Comparison of ENCODE assay signal across 14 cellular contexts in the genomic region with DNA sequence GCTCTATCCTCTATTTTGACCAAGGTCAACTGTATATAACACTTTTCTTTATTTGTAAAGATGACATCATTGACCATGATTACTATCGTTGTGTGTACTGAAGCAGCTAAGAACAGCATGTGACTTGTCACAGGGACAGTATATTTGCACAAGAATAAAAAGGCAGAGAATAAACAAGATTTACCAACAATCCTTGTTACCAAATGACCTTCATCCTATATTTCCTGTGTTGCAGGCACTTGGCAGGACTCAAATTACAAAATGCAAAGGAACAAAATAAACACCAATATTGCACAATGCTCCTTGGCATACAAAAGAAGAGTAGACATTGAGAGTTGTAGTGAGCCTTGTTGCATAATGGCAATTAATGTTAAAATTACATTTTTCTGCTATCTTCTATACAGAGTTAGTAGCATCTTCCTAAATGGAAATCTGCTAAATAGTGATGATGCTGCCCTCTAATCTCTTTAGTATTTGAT.
DNase-seq lines count a peak whose midpoint lies in the region; ATAC-seq, FAIRE-seq and TF ChIP-seq lines count a peak whose summit lies in the region.
"Had no signal": no experiment of that assay in that cellular context is flagged by ENCODE, and none has a peak within 500 bp of the region (broad histone marks: within the 10 kb centered on the region; RNA-seq: fewer than 3 reads in every experiment).

No MANE protein-coding gene starts in this region.

- CTCF ChIA-PET in PC-3 (lab: Charles Lee), result interaction anchor here (0.5 to 1.3 kb wide), 2 partner anchors 14 to 862 kb away, joined by 3 to 6 read pairs; no protein-coding TSS in a partner anchor

- ATAC-seq in PC-3, result peak; percentile 83

- H3K36me3 ChIP-seq in PC-3 (ENCODE audit: low read depth, low read length), result no peaks in the 10 kb centered on the region
- H3K36me3 ChIP-seq: cardiac muscle cell had no signal

- H3K27me3 ChIP-seq in PC-3 (ENCODE audit: low read length), result no peaks in the 10 kb centered on the region
- H3K27me3 ChIP-seq: cardiac muscle cell had no signal

- H3K79me2 ChIP-seq in PC-3 (ENCODE audit: low read length), result no peaks in the 10 kb centered on the region

- FAIRE-seq in frontal cortex (lab: Jason Lieb, UNC), result no peak
- FAIRE-seq: kidney, small intestine had no signal

- intact Hi-C loops in PC-3 (cut with micrococcal nuclease), result loop anchor here (1.0 to 5.0 kb wide), 5 partner anchors 37 to 164 kb away; a partner anchor contains a TSS

- no peaks in the 10 kb centered on the region for H3K9me3 ChIP-seq in PC-3 (ENCODE audit: low read length)

- H3K4me3 ChIP-seq in PC-3 (ENCODE audit: low read length) (0 out of 2 replicates have a peak overlapping the region, but pooled peaks have one; percentile 4), fibroblast of pulmonary artery (replicated peaks; ENCODE audit: low read depth, low read length) (no peak overlapping the region)
- H3K4me3 ChIP-seq: cardiac muscle cell had no signal

- no peak overlapping the region for H3K9ac ChIP-seq in PC-3 (ENCODE audit: low read length)

- no TSS peak for BruUV-seq in PC-3 (replicated peaks; lab: Mats Ljungman, UMichigan)

- TF ChIP-seq CTCF in PC-3 (conservative IDR thresholded peaks at IDR 0.05; ENCODE audit: low read depth, low read length), result no peak
- TF ChIP-seq CTCF in fibroblast of pulmonary artery (IDR thresholded peaks at IDR 0.05; ENCODE audit: low read length, missing control alignments), result no peak

- H3K27ac ChIP-seq in PC-3 (ENCODE audit: low read length), result peak overlapping the region; percentile 16
- H3K27ac ChIP-seq: cardiac muscle cell had no signal

- H2AFZ ChIP-seq in PC-3 (ENCODE audit: low read length), result no peak overlapping the region

- H3K4me2 ChIP-seq in PC-3 (ENCODE audit: low read length), result peak overlapping the region; percentile 55

- DNase-seq in SIG-M5 treated with dmso at 0.1 percent for 504 hours (lab: John Stamatoyannopoulos, UW; ENCODE audit: unreplicated experiment), result peak; percentile 75
- no peak for DNase-seq in SIG-M5 (lab: John Stamatoyannopoulos, UW)
- DNase-seq in PC-3, result peak; percentile 86
- peak; percentile 76 for DNase-seq in fibroblast of pulmonary artery (ENCODE audit: low read depth)
- DNase-seq in NCI-H1048 (lab: John Stamatoyannopoulos, UW), result no peak
- no peak for DNase-seq in AG20443 (ENCODE audit: low spot score)
- no peak for DNase-seq in frontal cortex (ENCODE audit: low spot score in 2 of 2)
- no peak for DNase-seq in NCI-H128 (lab: John Stamatoyannopoulos, UW; ENCODE audit: unreplicated experiment)
- DNase-seq: activated CD4-positive, alpha-beta T cell treated with anti-CD3 and anti-CD28 coated beads, Interleukin-2, amount 10 ng/mL, durations not matched to agents 24 days and 14 days; Karpas-422; kidney; small intestine; SW 1271 had no signal

- no peaks in the 10 kb centered on the region for H3K9me2 ChIP-seq in PC-3 (replicated peaks; ENCODE audit: low read length)

- H3F3A ChIP-seq in PC-3 (ENCODE audit: low read length, unreplicated experiment), result no peaks in the 10 kb centered on the region

- POLR2A ChIA-PET in PC-3 (lab: Charles Lee; ENCODE audit: unreplicated experiment), result no interaction called here

- H4K20me1 ChIP-seq in PC-3 (ENCODE audit: low read length), result no peaks in the 10 kb centered on the region

- peaks cover 33% of the 10 kb centered on the region for H3K4me1 ChIP-seq in PC-3 (ENCODE audit: insufficient read depth, low read length)

Comparison
In these comparisons a context has a peak if more than half of its experiments do, and no peak if none do; other contexts are left out.
1. DNase-seq: peak in SIG-M5 treated with dmso at 0.1 percent for 504 hours (single experiment), PC-3 (single experiment) and fibroblast of pulmonary artery (single experiment); none in SIG-M5 (single experiment), NCI-H1048 (single experiment), AG20443 (single experiment), frontal cortex (0 of 2) and NCI-H128 (single experiment).